19 cellular contexts compared by ENCODE assay signal in genomic region chr4:106806158-106806797, GRCh38.
DNase-seq lines count a peak whose midpoint lies in the region; ATAC-seq, FAIRE-seq and TF ChIP-seq lines count a peak whose summit lies in the region.
"Had no signal": no experiment of that assay in that cellular context is flagged by ENCODE, and none has a peak within 500 bp of the region (broad histone marks: within the 10 kb centered on the region; RNA-seq: fewer than 3 reads in every experiment).

No MANE protein-coding gene starts in this region.

- no peaks in the 10 kb centered on the region for H3K27me3 ChIP-seq in SK-N-SH (ENCODE audit: insufficient read depth)
- H3K27me3 ChIP-seq in endothelial cell of umbilical vein (ENCODE audit: control insufficient read depth in 2 of 2, insufficient read depth in 2 of 2, low read length in 2 of 2): no peaks in the 10 kb centered on the region
- H3K27me3 ChIP-seq in GM23338 (ENCODE audit: insufficient read depth): no peaks in the 10 kb centered on the region

- BruUV-seq in endothelial cell of umbilical vein (replicated peaks; lab: Mats Ljungman, UMichigan): no TSS peak

- no peaks in the 10 kb centered on the region for H3K9me1 ChIP-seq in endothelial cell of umbilical vein (replicated peaks; ENCODE audit: control insufficient read depth, extremely low read depth, insufficient read depth, low read length)

- no peaks in the 10 kb centered on the region for H3K4me1 Mint-ChIP-seq in GM23338
- no peaks in the 10 kb centered on the region for H3K4me1 Mint-ChIP-seq in natural killer cell treated with Interleukin-12 subunit alpha and Interleukin-12 subunit beta and Interleukin-15 and Interleukin-18, amount 100 ng/mL, for 72 hours (ENCODE audit: low read depth in 2 of 2)
- H3K4me1 Mint-ChIP-seq: H9, T-helper 17 cell had no signal

- peaks cover 2% of the 10 kb centered on the region for H3K27me3 Mint-ChIP-seq in GM23338 (ENCODE audit: insufficient read depth, low read depth, poor library complexity)
- no peaks in the 10 kb centered on the region for H3K27me3 Mint-ChIP-seq in natural killer cell treated with Interleukin-12 subunit alpha and Interleukin-12 subunit beta and Interleukin-15 and Interleukin-18, amount 100 ng/mL, for 72 hours
- H3K27me3 Mint-ChIP-seq: T-helper 17 cell had no signal

- H3K27ac Mint-ChIP-seq in GM23338: no peak overlapping the region
- H3K27ac Mint-ChIP-seq in natural killer cell treated with Interleukin-12 subunit alpha and Interleukin-12 subunit beta and Interleukin-15 and Interleukin-18, amount 100 ng/mL, for 72 hours: no peak overlapping the region
- H3K27ac Mint-ChIP-seq: H9, T-helper 17 cell had no signal

- dilution Hi-C loops in endothelial cell of umbilical vein (cut with MboI; ENCODE audit: extremely low pct_ligation_motif_present, low sequenced_read_pairs): no loop called here

- H3K79me2 ChIP-seq in SK-N-SH (ENCODE audit: insufficient read depth) (no peaks in the 10 kb centered on the region), endothelial cell of umbilical vein (ENCODE audit: control insufficient read depth, insufficient read depth, low read length) (no peaks in the 10 kb centered on the region), GM23338 (replicated peaks; ENCODE audit: insufficient read depth) (no peaks in the 10 kb centered on the region)

- POLR2A ChIA-PET in SK-N-SH (lab: Yijun Ruan, JAX): no interaction called here
- POLR2A ChIA-PET in endothelial cell of umbilical vein (lab: Charles Lee): no interaction called here

- H3K9me2 ChIP-seq in SK-N-SH (no peaks in the 10 kb centered on the region), GM23338 (ENCODE audit: insufficient read depth) (no peaks in the 10 kb centered on the region)

- H3K9me3 ChIP-seq in SK-N-SH: 0 out of 2 replicates have a peak, but pooled peaks cover 8% of the 10 kb centered on the region
- H3K9me3 ChIP-seq in endothelial cell of umbilical vein (replicated peaks; ENCODE audit: control insufficient read depth, insufficient read depth, low read length): no peaks in the 10 kb centered on the region

- no peak for FAIRE-seq in endothelial cell of umbilical vein (lab: Jason Lieb, UNC)
- FAIRE-seq: GM19239 had no signal

- DNase-seq in SK-N-SH: no peak
- peak; percentile 4 for DNase-seq in NCI-H1105 (lab: John Stamatoyannopoulos, UW)
- DNase-seq in endothelial cell of umbilical vein (ENCODE audit: low read depth, low spot score): no peak
- DNase-seq in amygdala (lab: John Stamatoyannopoulos, UW): no peak
- DNase-seq in GM23338 (ENCODE audit: low spot score): no peak
- DNase-seq in DMS79 (lab: John Stamatoyannopoulos, UW): no peak
- DNase-seq in natural killer cell treated with Interleukin-12 subunit alpha and Interleukin-12 subunit beta and Interleukin-15 and Interleukin-18, amount 100 ng/mL, for 72 hours (ENCODE audit: low spot score): no peak
- DNase-seq: 8988T, C1 segment of cervical spinal cord, H9, KBM-7, NCI-H146, NCI-H2081, NCI-H526, RPMI8226, SIG-M5, T-helper 17 cell had no signal

- H3K36me3 Mint-ChIP-seq in GM23338 (ENCODE audit: low read depth): no peaks in the 10 kb centered on the region
- H3K36me3 Mint-ChIP-seq in natural killer cell treated with Interleukin-12 subunit alpha and Interleukin-12 subunit beta and Interleukin-15 and Interleukin-18, amount 100 ng/mL, for 72 hours: no peaks in the 10 kb centered on the region

- H3K4me1 ChIP-seq in SK-N-SH (ENCODE audit: control insufficient read depth in 1 of 2, insufficient read depth in 2 of 2, low read depth in 1 of 2, low read length in 1 of 2): peaks cover 0 to 6% of the 10 kb centered on the region in 2 experiments; a peak in 1 of 4 replicates
- peaks cover 6% of the 10 kb centered on the region for H3K4me1 ChIP-seq in endothelial cell of umbilical vein (ENCODE audit: control insufficient read depth, extremely low read depth, insufficient read depth, low read length)
- H3K4me1 ChIP-seq in GM23338 (ENCODE audit: insufficient read depth): no peaks in the 10 kb centered on the region

- H3K4me3 Mint-ChIP-seq in GM23338: no peak overlapping the region
- no peak overlapping the region for H3K4me3 Mint-ChIP-seq in natural killer cell treated with Interleukin-12 subunit alpha and Interleukin-12 subunit beta and Interleukin-15 and Interleukin-18, amount 100 ng/mL, for 72 hours
- H3K4me3 Mint-ChIP-seq: H9, T-helper 17 cell had no signal

- intact Hi-C loops in endothelial cell of umbilical vein (cut with micrococcal nuclease): loop anchor here (5.0 kb wide), 2 partner anchors 114 to 219 kb away; no protein-coding TSS in a partner anchor

- no peaks in the 10 kb centered on the region for H4K20me1 ChIP-seq in SK-N-SH (ENCODE audit: insufficient read depth)
- no peaks in the 10 kb centered on the region for H4K20me1 ChIP-seq in endothelial cell of umbilical vein (replicated peaks; ENCODE audit: control insufficient read depth, extremely low read depth, insufficient read depth, low read length)
- no peaks in the 10 kb centered on the region for H4K20me1 ChIP-seq in GM23338 (replicated peaks; ENCODE audit: insufficient read depth)

- H3K4me2 ChIP-seq in SK-N-SH: no peak overlapping the region
- H3K4me2 ChIP-seq in endothelial cell of umbilical vein (ENCODE audit: insufficient read depth, low read length): no peak overlapping the region
- H3K4me2 ChIP-seq in GM23338: no peak overlapping the region

- TF ChIP-seq RAD21 in SK-N-SH (IDR thresholded peaks at IDR 0.05; ENCODE audit: low read length): no peak

- H3K4me3 ChIP-seq in SK-N-SH (ENCODE audit: low read depth in 2 of 2, low read length in 1 of 2): no peak overlapping the region
- no peak overlapping the region for H3K4me3 ChIP-seq in endothelial cell of umbilical vein (replicated peaks in 1 of 3; ENCODE audit: insufficient read depth in 1 of 3, low read depth in 1 of 3, low read length in 3 of 3)
- no peak overlapping the region for H3K4me3 ChIP-seq in GM23338

- no peak overlapping the region for H2AFZ ChIP-seq in SK-N-SH (ENCODE audit: low read depth)
- H2AFZ ChIP-seq in endothelial cell of umbilical vein (ENCODE audit: low read depth, low read length): no peak overlapping the region
- H2AFZ ChIP-seq in GM23338: no peak overlapping the region

- H3F3A ChIP-seq in SK-N-SH (replicated peaks; ENCODE audit: insufficient read depth): peaks cover 4% of the 10 kb centered on the region
- H3F3A ChIP-seq in GM23338 (replicated peaks; ENCODE audit: low read depth): no peaks in the 10 kb centered on the region

- TF ChIP-seq EP300 in SK-N-SH (IDR thresholded peaks at IDR 0.05; ENCODE audit: borderline replicate concordance in 1 of 2, low read depth in 1 of 2, low read length in 1 of 2): no peak

- no peaks in the 10 kb centered on the region for H3K9me3 Mint-ChIP-seq in GM23338
- H3K9me3 Mint-ChIP-seq in natural killer cell treated with Interleukin-12 subunit alpha and Interleukin-12 subunit beta and Interleukin-15 and Interleukin-18, amount 100 ng/mL, for 72 hours: no peaks in the 10 kb centered on the region
- H3K9me3 Mint-ChIP-seq: H9 had no signal

- H3K36me3 ChIP-seq in SK-N-SH (replicated peaks in 1 of 2; ENCODE audit: control insufficient read depth in 1 of 2, insufficient read depth in 2 of 2, low read length in 1 of 2): no peaks in the 10 kb centered on the region
- no peaks in the 10 kb centered on the region for H3K36me3 ChIP-seq in endothelial cell of umbilical vein (ENCODE audit: control insufficient read depth in 2 of 2, extremely low read depth in 1 of 2, insufficient read depth in 2 of 2, low read length in 2 of 2)
- no peaks in the 10 kb centered on the region for H3K36me3 ChIP-seq in GM23338 (ENCODE audit: insufficient read depth)

- H3K27ac ChIP-seq in SK-N-SH (ENCODE audit: low read depth in 2 of 2, low read length in 1 of 2): no peak overlapping the region
- no peak overlapping the region for H3K27ac ChIP-seq in endothelial cell of umbilical vein (ENCODE audit: insufficient read depth, low read depth, low read length)
- H3K27ac ChIP-seq in GM23338 (ENCODE audit: low read depth): no peak overlapping the region

- TF ChIP-seq POLR2A in endothelial cell of umbilical vein (IDR thresholded peaks at IDR 0.05; ENCODE audit: low read depth, low read length): no peak

- H3K9ac ChIP-seq in SK-N-SH (no peak overlapping the region), endothelial cell of umbilical vein (replicated peaks; ENCODE audit: extremely low read depth, insufficient read depth, low read length) (no peak overlapping the region)

- TF ChIP-seq CTCF in SK-N-SH (IDR thresholded peaks at IDR 0.05): no peak
- no peak for TF ChIP-seq CTCF in endothelial cell of umbilical vein (IDR thresholded peaks at IDR 0.05; ENCODE audit: extremely low read depth in 1 of 2, insufficient read depth in 1 of 2, low read depth in 1 of 2, low read length in 2 of 2)
- no peak for TF ChIP-seq CTCF in GM23338 (conservative IDR thresholded peaks at IDR 0.05; ENCODE audit: low read depth in 2 of 2)

- no peak for ATAC-seq in SK-N-SH treated with all-trans-retinoic acid at 6 μM for 48 hours
- ATAC-seq in GM23338: no peak
- ATAC-seq in natural killer cell treated with Interleukin-12 subunit alpha and Interleukin-12 subunit beta and Interleukin-15 and Interleukin-18, amount 100 ng/mL, for 72 hours: no peak
- ATAC-seq: T-helper 17 cell had no signal

- CTCF ChIA-PET in SK-N-SH (lab: Yijun Ruan, JAX) (interaction anchor here (0.8 kb wide), 1 partner anchor 8 kb away, joined by 3 read pairs; no protein-coding TSS in a partner anchor), endothelial cell of umbilical vein (lab: Charles Lee) (interaction anchor here (0.8 to 6.0 kb wide), 7 partner anchors 8 to 540 kb away, joined by 3 to 89 read pairs (median 5); partner anchors contain the start of gene GIMD1)

TF ChIP-seq in SK-N-SH, 30 proteins besides CTCF, POLR2A, EP300 and RAD21:
- TF ChIP-seq SIN3A (IDR thresholded peaks at IDR 0.05; ENCODE audit: borderline replicate concordance, low read depth, low read length) (no peak), MEF2A (IDR thresholded peaks at IDR 0.05; ENCODE audit: borderline replicate concordance, low read depth) (0 out of 2 replicates have a peak, but pooled peaks have one; percentile 14)
TF ChIP-seq in SK-N-SH: peak in this region for 1.

TF ChIP-seq in SK-N-SH treated with all-trans-retinoic acid at 6 μM for 48 hours, 23 proteins besides CTCF, POLR2A, EP300 and RAD21 (continues in another document):
- TF ChIP-seq TOX (CRISPR knock-in tag; IDR thresholded peaks at IDR 0.05; ENCODE audit: borderline replicate concordance) (no peak), GLIS3 (CRISPR knock-in tag; IDR thresholded peaks at IDR 0.05) (no peak)

TF ChIP-seq in endothelial cell of umbilical vein, 7 proteins besides CTCF, POLR2A, EP300 and RAD21 (continues in another document):
- peak; percentile 66 for TF ChIP-seq GATA2 (IDR thresholded peaks at IDR 0.05; ENCODE audit: insufficient read depth, insufficient read length, low read depth, low read length)

TF ChIP-seq in GM23338, 12 proteins besides CTCF, POLR2A, EP300 and RAD21 (continues in another document):
- no peak for TF ChIP-seq EZH2 (IDR thresholded peaks at IDR 0.05; ENCODE audit: low read depth, unreplicated experiment)
